In the genomic region with DNA sequence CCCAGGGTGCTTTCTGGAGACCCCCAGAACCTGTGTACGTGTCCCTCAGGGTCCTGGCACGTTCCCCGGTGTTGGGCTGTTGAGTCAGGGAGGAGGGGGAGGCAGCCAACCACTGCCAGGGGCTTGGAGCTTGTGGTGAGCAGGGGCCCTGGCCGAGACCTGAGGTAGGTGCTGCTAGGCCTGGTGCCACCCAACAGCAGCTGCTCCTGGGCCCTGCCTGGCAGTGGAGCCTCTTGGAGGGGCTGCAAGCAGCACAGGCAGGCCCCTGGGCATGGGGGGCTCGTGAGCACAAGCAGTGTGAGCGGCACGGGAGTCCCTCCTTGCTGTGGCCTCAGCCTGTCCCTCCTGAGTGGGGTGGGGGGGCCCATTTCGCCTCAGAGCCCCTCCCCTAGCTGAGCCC, we compare ENCODE assay signal across 1 cellular context.
TF ChIP-seq lines count a peak whose summit lies in the region.

No MANE protein-coding gene starts in this region.

TF ChIP-seq in GM12878, 131 proteins besides CTCF, POLR2A, EP300 and RAD21:
- TF ChIP-seq RUNX3 (IDR thresholded peaks at IDR 0.05; ENCODE audit: low read length): no peak
- no peak for TF ChIP-seq LARP7 (IDR thresholded peaks at IDR 0.05)
- no peak for TF ChIP-seq CBX5 (IDR thresholded peaks at IDR 0.05; ENCODE audit: low read depth)
- TF ChIP-seq, protein P1, sequence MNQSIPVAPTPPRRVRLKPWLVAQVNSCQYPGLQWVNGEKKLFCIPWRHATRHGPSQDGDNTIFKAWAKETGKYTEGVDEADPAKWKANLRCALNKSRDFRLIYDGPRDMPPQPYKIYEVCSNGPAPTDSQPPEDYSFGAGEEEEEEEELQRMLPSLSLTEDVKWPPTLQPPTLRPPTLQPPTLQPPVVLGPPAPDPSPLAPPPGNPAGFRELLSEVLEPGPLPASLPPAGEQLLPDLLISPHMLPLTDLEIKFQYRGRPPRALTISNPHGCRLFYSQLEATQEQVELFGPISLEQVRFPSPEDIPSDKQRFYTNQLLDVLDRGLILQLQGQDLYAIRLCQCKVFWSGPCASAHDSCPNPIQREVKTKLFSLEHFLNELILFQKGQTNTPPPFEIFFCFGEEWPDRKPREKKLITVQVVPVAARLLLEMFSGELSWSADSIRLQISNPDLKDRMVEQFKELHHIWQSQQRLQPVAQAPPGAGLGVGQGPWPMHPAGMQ (IDR thresholded peaks at IDR 0.05; ENCODE audit: borderline replicate concordance): no peak
- no peak for TF ChIP-seq MTA3 (IDR thresholded peaks at IDR 0.05; ENCODE audit: borderline replicate concordance, low read length)
- no peak for TF ChIP-seq ATF7 (IDR thresholded peaks at IDR 0.05; ENCODE audit: low read depth)
- TF ChIP-seq BMI1 (IDR thresholded peaks at IDR 0.05; ENCODE audit: borderline replicate concordance): no peak
- no peak for TF ChIP-seq MAX (IDR thresholded peaks at IDR 0.05; ENCODE audit: low read depth, low read length)
- no peak for TF ChIP-seq CUX1 (IDR thresholded peaks at IDR 0.05; ENCODE audit: insufficient replicate concordance, low read depth, low read length)
- TF ChIP-seq CBX3 (IDR thresholded peaks at IDR 0.05; ENCODE audit: borderline replicate concordance, low read depth): no peak
